ENCODE assay signal across 12 cellular contexts in genomic region chr2:41741951-41742563, GRCh38.
DNase-seq lines count a peak whose midpoint lies in the region; ATAC-seq and TF ChIP-seq lines count a peak whose summit lies in the region.
"Had no signal": no experiment of that assay in that cellular context is flagged by ENCODE, and none has a peak within 500 bp of the region (broad histone marks: within the 10 kb centered on the region; RNA-seq: fewer than 3 reads in every experiment).

No MANE protein-coding gene starts in this region.

- ATAC-seq in GM18861 (IDR thresholded peaks at IDR 0.05; ENCODE audit: unreplicated experiment): peak; percentile 100
- peak; percentile 96 for ATAC-seq in GM21515 (IDR thresholded peaks at IDR 0.05; ENCODE audit: unreplicated experiment)
- peak; percentile 100 for ATAC-seq in HG03103 (IDR thresholded peaks at IDR 0.05; ENCODE audit: low read depth, unreplicated experiment)
- ATAC-seq in stimulated activated naive CD8-positive, alpha-beta T cell treated with anti-CD3 and anti-CD28 coated beads, Interleukin-15, Interleukin-2, amounts not matched to agents 100 U/mL and 50 U/mL, for 24 hours: no peak
- ATAC-seq: K562 had no signal

- intact Hi-C loops in spleen (cut with DNase I; ENCODE audit: low total_unique reads): no loop called here

- peaks cover 0 to 10% (median 2%) of the 10 kb centered on the region in 8 donors for H3K9me3 ChIP-seq in spleen
- H3K9me3 ChIP-seq: tibial nerve had no signal

- TF ChIP-seq POLR2A in spleen (IDR thresholded peaks at IDR 0.05): no peak

- no peaks in the 10 kb centered on the region for H3K4me1 ChIP-seq in spleen

- DNase-seq in fibroblast of villous mesenchyme (ENCODE audit: low read depth) (peak; percentile 25), ACHN (no peak), HuH-7 (ENCODE audit: low spot score) (no peak), spleen (no peak)
- no peak for DNase-seq in stimulated activated naive CD8-positive, alpha-beta T cell treated with anti-CD3 and anti-CD28 coated beads, Interleukin-15, Interleukin-2, amounts not matched to agents 100 U/mL and 50 U/mL, for 24 hours
- DNase-seq: CD8-positive, alpha-beta memory T cell; occipital lobe had no signal

- no peaks in the 10 kb centered on the region for H3K36me3 ChIP-seq in spleen
- H3K36me3 ChIP-seq: tibial nerve had no signal

- WGBS in spleen, 5 donors: 88 to 100% (median 96%) methylated on average over 1 of the region's 1 CpG

- TF ChIP-seq CTCF in fibroblast of villous mesenchyme (IDR thresholded peaks at IDR 0.05; ENCODE audit: insufficient read depth, low read depth, low read length) (no peak), spleen (IDR thresholded peaks at IDR 0.05 in 8 of 11, conservative IDR thresholded peaks at IDR 0.05 in 3 of 11) (no peak)

- H3K4me3 ChIP-seq in fibroblast of villous mesenchyme (ENCODE audit: low read depth, low read length) (no peak overlapping the region), spleen (no peak overlapping the region)
- H3K4me3 ChIP-seq: K562, tibial nerve had no signal

- H3K27ac ChIP-seq in spleen: no peak overlapping the region
- H3K27ac ChIP-seq: tibial nerve had no signal

- in situ Hi-C loops in ACHN (cut with HindIII; ENCODE audit: low pct_ligation_motif_present, low pct_unique_long_range_greater_than_20kb, low sequenced_read_pairs): no loop called here

- H3K27me3 ChIP-seq in spleen (replicated peaks in 1 of 7): no peaks in the 10 kb centered on the region
- H3K27me3 ChIP-seq: tibial nerve had no signal
